9 cellular contexts compared by ENCODE assay signal in the genomic region with DNA sequence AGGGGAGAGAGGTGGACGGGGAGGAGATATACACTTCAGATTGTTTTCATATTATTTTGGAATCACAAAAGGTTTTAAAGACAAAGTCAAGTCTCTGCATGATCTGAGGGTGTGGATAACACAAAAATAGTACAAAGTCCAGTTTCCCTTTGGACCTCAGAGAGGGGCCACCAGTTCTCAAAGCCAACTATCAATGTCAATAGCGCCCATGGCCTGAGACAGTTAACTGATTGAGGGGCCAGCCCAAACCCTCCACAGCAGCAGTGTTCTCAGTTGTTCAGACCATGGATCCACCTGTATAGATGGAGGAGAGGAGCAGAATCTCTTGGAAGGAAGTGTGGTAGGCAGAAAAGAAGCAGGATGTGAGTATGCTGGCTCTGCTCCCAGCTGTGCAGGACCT.
"Had no signal": no experiment of that assay in that cellular context is flagged by ENCODE, and none has a peak within 500 bp of the region (broad histone marks: within the 10 kb centered on the region; RNA-seq: fewer than 3 reads in every experiment).

No MANE protein-coding gene starts in this region.

- H3K9me3 Mint-ChIP-seq: HFFc6, IgD-negative memory B cell had no signal

- H3K9ac ChIP-seq: GM23248 had no signal

- H3K27ac ChIP-seq: GM23248 had no signal

- H3K9me3 ChIP-seq: HAP-1 had no signal

- H3K27me3 Mint-ChIP-seq: IgD-negative memory B cell had no signal

- H2AFZ ChIP-seq: GM23248 had no signal

- H3K4me3 Mint-ChIP-seq: HFFc6 had no signal

- DNase-seq: GM23248, GOT3, H7, HFFc6, KBM-7 had no signal

- FAIRE-seq: HTR-8/SVneo had no signal

- H3K4me3 ChIP-seq: GM23248, HAP-1 had no signal

- H3K27ac Mint-ChIP-seq: HFFc6, IgD-negative memory B cell had no signal

- ATAC-seq: HCT116 had no signal
